In genomic region chr20:44291754-44292153, GRCh38 we compare ENCODE assay signal across 18 cellular contexts. TPM values are rescaled to one million over a fixed set of nuclear protein-coding genes. Genes with fewer than 3 reads are reported as not detected.
A peak's percentile ranks its signal among the peaks of the same experiment; 100 is the strongest.
DNase-seq lines count a peak whose midpoint lies in the region; ATAC-seq, FAIRE-seq and TF ChIP-seq lines count a peak whose summit lies in the region.
"Had no signal": no experiment of that assay in that cellular context is flagged by ENCODE, and none has a peak within 500 bp of the region (broad histone marks: within the 10 kb centered on the region; RNA-seq: fewer than 3 reads in every experiment).

No MANE protein-coding gene starts in this region.

- no peak for TF ChIP-seq POLR2A in H1 (IDR thresholded peaks at IDR 0.05; ENCODE audit: control extremely low read depth in 1 of 2, low read depth in 2 of 2, low read length in 2 of 2)

- no peak overlapping the region for H3K18ac ChIP-seq in H1 (ENCODE audit: extremely low read depth, low read length)

- H2AK5ac ChIP-seq in H1 (ENCODE audit: low read depth, low read length): no peak overlapping the region

- H3K79me1 ChIP-seq in H1 (ENCODE audit: low read depth, low read length): no peaks in the 10 kb centered on the region

- H3K4me3 ChIP-seq in RWPE2 (ENCODE audit: severe bottlenecking) (no peak overlapping the region), H1 (ENCODE audit: extremely low read depth in 1 of 4, insufficient read depth in 2 of 4, low read depth in 3 of 4, low read length in 4 of 4) (no peak overlapping the region)

- H3K23me2 ChIP-seq in H1 (ENCODE audit: low read depth, low read length): no peaks in the 10 kb centered on the region

- H2BK15ac ChIP-seq in H1 (ENCODE audit: low read length): no peak overlapping the region

- TF ChIP-seq CTCF in RWPE2 (IDR thresholded peaks at IDR 0.05; ENCODE audit: poor library complexity, severe bottlenecking) (no peak), H1 (IDR thresholded peaks at IDR 0.05; ENCODE audit: control extremely low read depth in 1 of 3, insufficient read depth in 1 of 3, low read depth in 1 of 3, low read length in 3 of 3) (no peak)

- H3K9ac ChIP-seq in H1 (replicated peaks in 1 of 4; ENCODE audit: extremely low read depth in 1 of 4, low read depth in 3 of 4, low read length in 3 of 4): no peak overlapping the region

- no peaks in the 10 kb centered on the region for H3K4me1 Mint-ChIP-seq in activated T-cell treated with anti-CD3 and anti-CD28 coated beads, Interleukin-2, amount 50 U/mL, for 72 hours (ENCODE audit: low read depth)
- H3K4me1 Mint-ChIP-seq in activated T-cell treated with anti-CD3 and anti-CD28 coated beads, Interleukin-2, amount 50 U/mL, for 24 hours (ENCODE audit: low read depth): no peaks in the 10 kb centered on the region
- H3K4me1 Mint-ChIP-seq: CD14-positive monocyte had no signal

- no peak overlapping the region for H4K5ac ChIP-seq in H1 (ENCODE audit: insufficient read length, low read depth, low read length)

- ATAC-seq in activated T-cell treated with anti-CD3 and anti-CD28 coated beads, Interleukin-2, amount 50 U/mL, for 72 hours (replicated peaks in 1 of 2): no peak
- ATAC-seq in RWPE2 (ENCODE audit: low read depth) (peak; percentile 47; the same call in 1 of the 3 replicates), HG03039 (IDR thresholded peaks at IDR 0.05; ENCODE audit: unreplicated experiment) (no peak), HG03432 (IDR thresholded peaks at IDR 0.05; ENCODE audit: unreplicated experiment) (no peak)
- ATAC-seq: CD8-positive, alpha-beta T cell had no signal

- no peak overlapping the region for H2BK5ac ChIP-seq in H1 (ENCODE audit: low read depth, low read length)

- H3K27ac Mint-ChIP-seq in activated T-cell treated with anti-CD3 and anti-CD28 coated beads, Interleukin-2, amount 50 U/mL, for 72 hours: peak overlapping the region; percentile 34
- H3K27ac Mint-ChIP-seq in activated T-cell treated with anti-CD3 and anti-CD28 coated beads, Interleukin-2, amount 50 U/mL, for 24 hours: no peak overlapping the region
- H3K27ac Mint-ChIP-seq: CD8-positive, alpha-beta T cell had no signal

- H3K14ac ChIP-seq in H1 (ENCODE audit: insufficient read length): no peak overlapping the region

- 93% methylated on average over 7 of the region's 7 CpGs; no CpG with 5 or more reads in 1 of the 2 experiments for WGBS in H1 (ENCODE audit: extremely low coverage in 1 of 2, insufficient coverage in 1 of 2, insufficient read length in 1 of 2, insufficient replicate concordance in 2 of 2, low coverage in 1 of 2, low lambda C conversion rate in 2 of 2, missing lambda C conversion rate in 1 of 2), 2 experiments

- CTCF ChIA-PET in H1 (lab: Charles Lee; ENCODE audit: partially characterized antibody): interaction anchor here (1.3 to 2.2 kb wide), 3 partner anchors 27 to 75 kb away, joined by 5 to 9 read pairs (median 6); no protein-coding TSS in a partner anchor

- no peak overlapping the region for H3K56ac ChIP-seq in H1 (replicated peaks; ENCODE audit: insufficient read length, low read depth, low read length)

- POLR2A ChIA-PET in H1 (lab: Charles Lee; ENCODE audit: partially characterized antibody): no interaction called here

- no peak overlapping the region for H3K27ac ChIP-seq in RWPE2 (ENCODE audit: poor library complexity, severe bottlenecking)
- no peak overlapping the region for H3K27ac ChIP-seq in H1 (ENCODE audit: low read depth, low read length)
- H3K27ac ChIP-seq: 22Rv1 had no signal

- DNase-seq in activated T-cell treated with anti-CD3 and anti-CD28 coated beads, Interleukin-2, amount 50 U/mL, for 72 hours: no peak
- DNase-seq in activated T-cell treated with anti-CD3 and anti-CD28 coated beads, Interleukin-2, amount 50 U/mL, for 24 hours: no peak
- no peak for DNase-seq in RWPE2 (ENCODE audit: low spot score)
- no peak for DNase-seq in H1 (ENCODE audit: low read depth in 1 of 2, low spot score in 2 of 2)
- no peak for DNase-seq in effector CD4-positive, alpha-beta T cell
- DNase-seq: CD8-positive, alpha-beta T cell; COR-L47; DMS53; H7; KBM-7 had no signal

- H3K4me3 Mint-ChIP-seq in activated T-cell treated with anti-CD3 and anti-CD28 coated beads, Interleukin-2, amount 50 U/mL, for 72 hours: no peak overlapping the region
- H3K4me3 Mint-ChIP-seq in activated T-cell treated with anti-CD3 and anti-CD28 coated beads, Interleukin-2, amount 50 U/mL, for 24 hours: no peak overlapping the region
- H3K4me3 Mint-ChIP-seq: CD14-positive monocyte; CD8-positive, alpha-beta T cell had no signal

- H2BK120ac ChIP-seq in H1 (replicated peaks; ENCODE audit: low read depth, low read length): no peak overlapping the region

- TF ChIP-seq EP300 in H1 (IDR thresholded peaks at IDR 0.05; ENCODE audit: borderline replicate concordance in 1 of 2, low read depth in 2 of 2, low read length in 2 of 2): no peak

- no peak overlapping the region for H4K91ac ChIP-seq in H1 (replicated peaks; ENCODE audit: insufficient read length, low read length)

- no peak overlapping the region for H3K4ac ChIP-seq in H1 (replicated peaks; ENCODE audit: insufficient read length, low read depth, low read length)

- H3K9me3 ChIP-seq in RWPE2 (ENCODE audit: severe bottlenecking) (no peaks in the 10 kb centered on the region), H1 (ENCODE audit: insufficient read depth in 2 of 2, low read depth in 1 of 2, low read length in 1 of 2) (peaks cover 3 to 4% of the 10 kb centered on the region in 2 experiments; a peak in 1 of 4 replicates)

- no peaks in the 10 kb centered on the region for H3K36me3 ChIP-seq in RWPE2 (ENCODE audit: low read depth)
- no peaks in the 10 kb centered on the region for H3K36me3 ChIP-seq in H1 (ENCODE audit: control insufficient read depth in 2 of 4, insufficient read depth in 4 of 4, low read length in 3 of 4)

- no peaks in the 10 kb centered on the region for H3K27me3 Mint-ChIP-seq in activated T-cell treated with anti-CD3 and anti-CD28 coated beads, Interleukin-2, amount 50 U/mL, for 72 hours (ENCODE audit: low read depth)
- no peaks in the 10 kb centered on the region for H3K27me3 Mint-ChIP-seq in activated T-cell treated with anti-CD3 and anti-CD28 coated beads, Interleukin-2, amount 50 U/mL, for 24 hours

- no peak overlapping the region for H4K8ac ChIP-seq in H1 (ENCODE audit: extremely low read depth, insufficient read depth, low read length)

- FAIRE-seq in H1 (lab: Jason Lieb, UNC): no peak
- FAIRE-seq: GM18507 had no signal

- no peaks in the 10 kb centered on the region for H3K79me2 ChIP-seq in H1 (ENCODE audit: control insufficient read depth in 1 of 2, insufficient read depth in 2 of 2, low read length in 2 of 2)

- H3K36me3 Mint-ChIP-seq in activated T-cell treated with anti-CD3 and anti-CD28 coated beads, Interleukin-2, amount 50 U/mL, for 72 hours (ENCODE audit: insufficient read depth in 2 of 2): no peaks in the 10 kb centered on the region
- peaks cover 20% of the 10 kb centered on the region for H3K36me3 Mint-ChIP-seq in activated T-cell treated with anti-CD3 and anti-CD28 coated beads, Interleukin-2, amount 50 U/mL, for 24 hours (ENCODE audit: low read depth)

- TF ChIP-seq RAD21 in H1 (IDR thresholded peaks at IDR 0.05 in 1 of 2, conservative IDR thresholded peaks at IDR 0.05 in 1 of 2; ENCODE audit: low read depth in 2 of 2, low read length in 2 of 2): no peak

- no peaks in the 10 kb centered on the region for H3K27me3 ChIP-seq in RWPE2 (ENCODE audit: insufficient read depth, poor library complexity, severe bottlenecking)
- no peaks in the 10 kb centered on the region for H3K27me3 ChIP-seq in H1 (replicated peaks in 1 of 4; ENCODE audit: control insufficient read depth in 3 of 4, extremely low read depth in 1 of 4, insufficient read depth in 3 of 4, low read length in 3 of 4)

- H3K9me3 Mint-ChIP-seq in activated T-cell treated with anti-CD3 and anti-CD28 coated beads, Interleukin-2, amount 50 U/mL, for 72 hours: no peaks in the 10 kb centered on the region
- H3K9me3 Mint-ChIP-seq in activated T-cell treated with anti-CD3 and anti-CD28 coated beads, Interleukin-2, amount 50 U/mL, for 24 hours: no peaks in the 10 kb centered on the region
- H3K9me3 Mint-ChIP-seq: CD8-positive, alpha-beta T cell had no signal

- H3K23ac ChIP-seq in H1 (ENCODE audit: insufficient read length): no peak overlapping the region

- H2AFZ ChIP-seq in H1 (ENCODE audit: low read length): no peak overlapping the region; the same call in 1 of the 2 replicates

- no peak overlapping the region for H2BK20ac ChIP-seq in H1 (ENCODE audit: low read length)

- H3K4me1 ChIP-seq in RWPE2 (ENCODE audit: insufficient read depth, poor library complexity, severe bottlenecking): no peaks in the 10 kb centered on the region
- no peaks in the 10 kb centered on the region for H3K4me1 ChIP-seq in H1 (replicated peaks in 1 of 4; ENCODE audit: control insufficient read depth in 3 of 4, insufficient read depth in 4 of 4, low read length in 3 of 4)

- H4K20me1 ChIP-seq in H1 (replicated peaks in 1 of 2; ENCODE audit: control insufficient read depth in 1 of 2, insufficient read depth in 2 of 2, low read length in 2 of 2): no peaks in the 10 kb centered on the region

- H2BK12ac ChIP-seq in H1 (ENCODE audit: low read depth, low read length): no peak overlapping the region

- H3K4me2 ChIP-seq in H1 (ENCODE audit: insufficient read depth in 1 of 2, low read depth in 2 of 2, low read length in 2 of 2): no peak overlapping the region

RNA-seq across cellular contexts. Expression of gene FITM2, which starts 19.2 kb away (rescaled TPM):
- total RNA-seq in activated T-cell treated with anti-CD3 and anti-CD28 coated beads, Interleukin-2, amount 50 U/mL, for 72 hours: 1 to 10 TPM; 2.9 to 3.1 TPM
- total RNA-seq in H1 (2021; fragmentation: NEBNext Ultra II Directional; extraction: Animal tissue kit (Norgen Biotek cat#: 25700)): 2.0 and 2.1 TPM in 2 replicates
- 1.1 and 1.2 TPM in 2 replicates for polyA plus RNA-seq in H1 (2011; rRNA removed)
- polyA plus RNA-seq in H1 (2011; cell fraction: cytosol; rRNA removed): 1.1 TPM
- polyA plus RNA-seq in H1 (2011; cell fraction: nucleus; rRNA removed): 1.9 TPM
- 1.3 to 1.7 TPM (median 1.6 TPM) in 4 replicates for polyA plus RNA-seq in H1 (2012, experiment 1 of 2)
- polyA plus RNA-seq in H1 (2012, experiment 2 of 2): 1.5 TPM
- 2.0 TPM for polyA plus RNA-seq in H1 (2013, experiment 1 of 2)
- polyA plus RNA-seq in H1 (2013, experiment 2 of 2): 2.5 TPM
- polyA minus RNA-seq in H1 (2011; rRNA and poly(A)+ RNA removed): 1.5 and 2.8 TPM in 2 replicates
- polyA minus RNA-seq in H1 (2011; cell fraction: cytosol; rRNA and poly(A)+ RNA removed): 1.1 TPM
- polyA minus RNA-seq in H1 (2011; cell fraction: nucleus; rRNA and poly(A)+ RNA removed): 1.2 TPM

RNA-seq across cellular contexts. Expression of gene GDAP1L1, which starts 44.6 kb away (rescaled TPM):
- 1 to 10 TPM in 1 of 2 donors, under 1 TPM in 1; 1.00 to 1.0 TPM for total RNA-seq in activated T-cell treated with anti-CD3 and anti-CD28 coated beads, Interleukin-2, amount 50 U/mL, for 72 hours
- total RNA-seq in H1 (2021; fragmentation: NEBNext Ultra II Directional; extraction: Animal tissue kit (Norgen Biotek cat#: 25700)): 8.5 and 9.8 TPM in 2 replicates
- polyA plus RNA-seq in H1 (2011; rRNA removed): 63.1 and 73.0 TPM in 2 replicates
- polyA plus RNA-seq in H1 (2011; cell fraction: cytosol; rRNA removed): 35.7 TPM
- polyA plus RNA-seq in H1 (2011; cell fraction: nucleus; rRNA removed): 31.2 TPM
- polyA plus RNA-seq in H1 (2012, experiment 1 of 2): 10.6 to 23.5 TPM (median 20.3 TPM) in 4 replicates
- polyA plus RNA-seq in H1 (2012, experiment 2 of 2): 11.6 TPM
- polyA plus RNA-seq in H1 (2013, experiment 1 of 2): 5.8 TPM
- polyA plus RNA-seq in H1 (2013, experiment 2 of 2): 5.9 TPM
- polyA minus RNA-seq in H1 (2011; rRNA and poly(A)+ RNA removed): 9.1 and 13.0 TPM in 2 replicates
- 8.4 TPM for polyA minus RNA-seq in H1 (2011; cell fraction: cytosol; rRNA and poly(A)+ RNA removed)
- 8.1 TPM for polyA minus RNA-seq in H1 (2011; cell fraction: nucleus; rRNA and poly(A)+ RNA removed)
- total RNA-seq: CD8-positive, alpha-beta T cell; HT-29 had no signal
- polyA plus RNA-seq: BJ, CD14-positive monocyte had no signal

RNA-seq across cellular contexts. Expression of gene R3HDML, which starts 45.1 kb away (rescaled TPM):
- total RNA-seq in activated T-cell treated with anti-CD3 and anti-CD28 coated beads, Interleukin-2, amount 50 U/mL, for 72 hours: not detected
- not detected in 2 replicates for total RNA-seq in H1 (2021; fragmentation: NEBNext Ultra II Directional; extraction: Animal tissue kit (Norgen Biotek cat#: 25700))
- polyA plus RNA-seq in H1 (2011; rRNA removed): 0.06 TPM in 1 of 2 replicates, not detected in the other
- polyA plus RNA-seq in H1 (2011; cell fraction: cytosol; rRNA removed): not detected
- polyA plus RNA-seq in H1 (2011; cell fraction: nucleus; rRNA removed): 0.16 TPM
- polyA plus RNA-seq in H1 (2012, experiment 1 of 2): not detected in 4 replicates
- polyA plus RNA-seq in H1 (2012, experiment 2 of 2): not detected
- polyA plus RNA-seq in H1 (2013, experiment 1 of 2): 0.06 TPM
- 0.04 TPM for polyA plus RNA-seq in H1 (2013, experiment 2 of 2)
- 0.13 TPM in 1 of 2 replicates, not detected in the other for polyA minus RNA-seq in H1 (2011; rRNA and poly(A)+ RNA removed)
- polyA minus RNA-seq in H1 (2011; cell fraction: cytosol; rRNA and poly(A)+ RNA removed): not detected
- polyA minus RNA-seq in H1 (2011; cell fraction: nucleus; rRNA and poly(A)+ RNA removed): not detected
- total RNA-seq: A673; CD8-positive, alpha-beta T cell; H7; HT-29 had no signal
- polyA plus RNA-seq: BJ, CD14-positive monocyte had no signal
